In genomic region chr9:97615439-97616072, GRCh38 we compare ENCODE assay signal across 8 cellular contexts. TPM values are rescaled to one million over a fixed set of nuclear protein-coding genes. Genes with fewer than 3 reads are reported as not detected.
DNase-seq lines count a peak whose midpoint lies in the region; ATAC-seq and TF ChIP-seq lines count a peak whose summit lies in the region.

No MANE protein-coding gene starts in this region.

- peaks cover 65% of the 10 kb centered on the region for H3K36me3 ChIP-seq in RWPE2 (ENCODE audit: low read depth)
- H3K36me3 ChIP-seq in spleen = peaks cover 1 to 79% (median 24%) of the 10 kb centered on the region in 6 donors

- H3K4me3 ChIP-seq in RWPE2 (ENCODE audit: severe bottlenecking) (no peak overlapping the region), spleen (no peak overlapping the region)

- in situ Hi-C loops in G401 (cut with HindIII; ENCODE audit: low sequenced_read_pairs) = no loop called here

- H3K27me3 ChIP-seq in RWPE2 (ENCODE audit: insufficient read depth, poor library complexity, severe bottlenecking) (no peaks in the 10 kb centered on the region), spleen (replicated peaks in 1 of 7) (no peaks in the 10 kb centered on the region)

- H3K27ac ChIP-seq in RWPE2 (ENCODE audit: poor library complexity, severe bottlenecking) = no peak overlapping the region
- H3K27ac ChIP-seq in spleen = no peak overlapping the region

- H3K4me1 ChIP-seq in RWPE2 (ENCODE audit: insufficient read depth, poor library complexity, severe bottlenecking) = no peaks in the 10 kb centered on the region
- H3K4me1 ChIP-seq in spleen = peaks cover 0 to 8% (median 2%) of the 10 kb centered on the region in 6 donors

- intact Hi-C loops in spleen (cut with DNase I; ENCODE audit: low total_unique reads) = loop anchor here (2.0 to 10.0 kb wide), 3 partner anchors 148 to 761 kb away; partner anchors contain the start of gene ZNF782

- H3K9me3 ChIP-seq in RWPE2 (ENCODE audit: severe bottlenecking) = no peaks in the 10 kb centered on the region
- H3K9me3 ChIP-seq in spleen = peaks cover 0 to 5% (median 0%) of the 10 kb centered on the region in 8 donors

- peak; percentile 89 for DNase-seq in G401 (ENCODE audit: low spot score)
- no peak for DNase-seq in RWPE2 (ENCODE audit: low spot score)
- DNase-seq in astrocyte of the hippocampus (ENCODE audit: low read depth, low spot score) = peak; percentile 81
- DNase-seq in hepatic stellate cell (ENCODE audit: low spot score) = peak; percentile 43
- no peak for DNase-seq in spleen

- TF ChIP-seq POLR2A in spleen (IDR thresholded peaks at IDR 0.05) = no peak

- TF ChIP-seq CTCF in LNCAP (IDR thresholded peaks at IDR 0.05) (peak; percentile 83), RWPE2 (IDR thresholded peaks at IDR 0.05; ENCODE audit: poor library complexity, severe bottlenecking) (peak; percentile 89), spleen (IDR thresholded peaks at IDR 0.05 in 8 of 11, conservative IDR thresholded peaks at IDR 0.05 in 3 of 11) (peak; percentile 70 to 90 (median 85))

- ATAC-seq in RWPE2 (ENCODE audit: low read depth) = peak; percentile 60; the same call in 2 of the 3 replicates
- ATAC-seq in HG02884 (IDR thresholded peaks at IDR 0.05; ENCODE audit: unreplicated experiment) = no peak
- no peak for ATAC-seq in GM19397 (IDR thresholded peaks at IDR 0.05; ENCODE audit: unreplicated experiment)

RNA-seq across cellular contexts. Expression of gene TSTD2, which starts 17.6 kb away (rescaled TPM):
- 6.4 and 11.0 TPM in 2 replicates for total RNA-seq in G401 (2014; rRNA removed; shearing (Covaris generic))
- 10 to 100 TPM; 17.4 to 31.0 (median 19.2) TPM for total RNA-seq in spleen
- 10 to 100 TPM in 2 of 3 donors, 1 to 10 TPM in 1; 8.1 to 10.4 (median 10.4) TPM for polyA plus RNA-seq in spleen

RNA-seq across cellular contexts. Expression of gene NCBP1, which starts 18.1 kb away (rescaled TPM):
- 34.5 and 45.5 TPM in 2 replicates for total RNA-seq in G401 (2014; rRNA removed; shearing (Covaris generic))
- 10 to 100 TPM; 17.7 to 30.6 (median 27.3) TPM for total RNA-seq in spleen
- polyA plus RNA-seq in spleen = 10 to 100 TPM in 1 of 3 donors, 1 to 10 TPM in 2; 6.5 to 10.8 (median 8.2) TPM

Comparison
In these comparisons a context has a peak if more than half of its experiments do, and no peak if none do; other contexts are left out.
1. DNase-seq: peak in G401 (single experiment), astrocyte of the hippocampus (single experiment) and hepatic stellate cell (single experiment); none in RWPE2 (single experiment) and spleen (single experiment).
2. Peak in every context shown above with its lines, with median percentiles within 50 percentile points of each other: CTCF ChIP-seq.